ENCODE assay signal across 18 cellular contexts in genomic region chr4:1296324-1297022, GRCh38. TPM values are rescaled to one million over a fixed set of nuclear protein-coding genes. Genes with fewer than 3 reads are reported as not detected.
DNase-seq lines count a peak whose midpoint lies in the region; ATAC-seq and TF ChIP-seq lines count a peak whose summit lies in the region.
"Had no signal": no experiment of that assay in that cellular context is flagged by ENCODE, and none has a peak within 500 bp of the region (broad histone marks: within the 10 kb centered on the region; RNA-seq: fewer than 3 reads in every experiment).

No MANE protein-coding gene starts in this region.

- no peaks in the 10 kb centered on the region for H3K27me3 Mint-ChIP-seq in activated naive CD8-positive, alpha-beta T cell
- no peaks in the 10 kb centered on the region for H3K27me3 Mint-ChIP-seq in activated naive CD8-positive, alpha-beta T cell treated with anti-CD3 and anti-CD28 coated beads, Interleukin-2, amount 50 U/mL, for 24 hours
- H3K27me3 Mint-ChIP-seq in stimulated activated memory B cell treated with anti-CD40 and anti-IgM and Interleukin-4, amounts not matched to agents 10 μg/mL and 1 μg/mL and 100 μg/mL, for 72 hours: no peaks in the 10 kb centered on the region

- H3K4me3 ChIP-seq in mammary epithelial cell (replicated peaks in 1 of 3; ENCODE audit: insufficient read depth in 1 of 3, low read depth in 2 of 3, low read length in 3 of 3) (peak overlapping the region in 2 of 3 experiments; percentile 8 to 32), mesenchymal stem cell (ENCODE audit: insufficient read depth in 1 of 2, low read depth in 1 of 2, low read length in 2 of 2) (no peak overlapping the region)
- H3K4me3 ChIP-seq: cardiac muscle cell, gastroesophageal sphincter, GM12878, mucosa of descending colon had no signal

- no peak overlapping the region for H2AFZ ChIP-seq in mammary epithelial cell (ENCODE audit: low read depth, low read length)
- no peak overlapping the region for H2AFZ ChIP-seq in mesenchymal stem cell (ENCODE audit: low read depth, low read length)

- no peak overlapping the region for H2AK5ac ChIP-seq in mesenchymal stem cell (ENCODE audit: low read length, severe bottlenecking)

- no peak overlapping the region for H2BK5ac ChIP-seq in mesenchymal stem cell (ENCODE audit: low read depth, low read length, poor library complexity, severe bottlenecking)

- no peak overlapping the region for H4K8ac ChIP-seq in mesenchymal stem cell (ENCODE audit: low read length)

- H3K27ac Mint-ChIP-seq in activated naive CD8-positive, alpha-beta T cell: peak overlapping the region; percentile 61
- H3K27ac Mint-ChIP-seq in activated naive CD8-positive, alpha-beta T cell treated with anti-CD3 and anti-CD28 coated beads, Interleukin-2, amount 50 U/mL, for 24 hours: no peak overlapping the region
- H3K27ac Mint-ChIP-seq in stimulated activated memory B cell treated with anti-CD40 and anti-IgM and Interleukin-4, amounts not matched to agents 10 μg/mL and 1 μg/mL and 100 μg/mL, for 72 hours: peak overlapping the region; percentile 51

- H3K79me2 ChIP-seq in mammary epithelial cell (ENCODE audit: insufficient read depth, low read length): peaks cover 98% of the 10 kb centered on the region

- H3K36me3 ChIP-seq in mammary epithelial cell (ENCODE audit: insufficient read depth, low read length) (peaks cover 23% of the 10 kb centered on the region), mesenchymal stem cell (ENCODE audit: control insufficient read depth in 1 of 2, insufficient read depth in 2 of 2, low read depth in 1 of 2, low read length in 2 of 2) (peaks cover 43 to 69% of the 10 kb centered on the region in 2 experiments)
- H3K36me3 ChIP-seq: cardiac muscle cell had no signal

- in situ Hi-C loops in mammary epithelial cell (cut with MboI; ENCODE audit: low sequenced_read_pairs in 2 of 2): loop anchor here in 1 of 2 donors (10.0 kb wide), 1 partner anchor 48 kb away; the partner anchor contains the start of gene UVSSA

- no peak overlapping the region for H2BK15ac ChIP-seq in mesenchymal stem cell (ENCODE audit: low read depth, poor library complexity, severe bottlenecking)

- H2BK12ac ChIP-seq in mesenchymal stem cell (ENCODE audit: low read length in 2 of 2): peak overlapping the region in 1 of 2 experiments; percentile 15

- DNase-seq in activated naive CD8-positive, alpha-beta T cell treated with anti-CD3 and anti-CD28 coated beads, Interleukin-2, amount 50 U/mL, for 24 hours: no peak
- peak; percentile 60 for DNase-seq in mammary epithelial cell
- DNase-seq in mesenchymal stem cell: no peak
- DNase-seq in NCI-H1105 (lab: John Stamatoyannopoulos, UW): no peak
- DNase-seq in SHP77 (lab: John Stamatoyannopoulos, UW): no peak
- no peak for DNase-seq in effector CD8-positive, alpha-beta T cell (lab: John Stamatoyannopoulos, UW)
- DNase-seq: ACHN, immature natural killer cell, mucosa of descending colon, NCI-H1694 treated with DMSO at 0.1 percent for 48 hours, NCI-H524 treated with DMSO at 0.1 percent for 48 hours, PC-3 had no signal

- BruUV-seq in mammary epithelial cell (replicated peaks; lab: Mats Ljungman, UMichigan): no TSS peak

- dilution Hi-C loops in mammary epithelial cell (cut with HindIII; ENCODE audit: low sequenced_read_pairs): no loop called here

- H3K9me3 Mint-ChIP-seq in activated naive CD8-positive, alpha-beta T cell (ENCODE audit: low read depth): no peaks in the 10 kb centered on the region
- no peaks in the 10 kb centered on the region for H3K9me3 Mint-ChIP-seq in activated naive CD8-positive, alpha-beta T cell treated with anti-CD3 and anti-CD28 coated beads, Interleukin-2, amount 50 U/mL, for 24 hours
- no peaks in the 10 kb centered on the region for H3K9me3 Mint-ChIP-seq in stimulated activated memory B cell treated with anti-CD40 and anti-IgM and Interleukin-4, amounts not matched to agents 10 μg/mL and 1 μg/mL and 100 μg/mL, for 72 hours
- H3K9me3 Mint-ChIP-seq: immature natural killer cell had no signal

- H3K79me1 ChIP-seq in mesenchymal stem cell (replicated peaks; ENCODE audit: low read length, poor library complexity, severe bottlenecking): peaks cover 3% of the 10 kb centered on the region

- 15% methylated on average over 13 of the region's 18 CpGs for WGBS in mammary epithelial cell (ENCODE audit: low coverage, missing lambda C conversion rate)
- 94% methylated on average over 18 of the region's 18 CpGs for WGBS in mesenchymal stem cell

- no peaks in the 10 kb centered on the region for H3K36me3 Mint-ChIP-seq in activated naive CD8-positive, alpha-beta T cell
- peaks cover 33% of the 10 kb centered on the region for H3K36me3 Mint-ChIP-seq in activated naive CD8-positive, alpha-beta T cell treated with anti-CD3 and anti-CD28 coated beads, Interleukin-2, amount 50 U/mL, for 24 hours (ENCODE audit: low read depth)
- H3K36me3 Mint-ChIP-seq in stimulated activated memory B cell treated with anti-CD40 and anti-IgM and Interleukin-4, amounts not matched to agents 10 μg/mL and 1 μg/mL and 100 μg/mL, for 72 hours: peaks cover 58% of the 10 kb centered on the region

- no peak overlapping the region for H2BK120ac ChIP-seq in mesenchymal stem cell (ENCODE audit: low read depth, low read length)

- H3K9ac ChIP-seq in mammary epithelial cell (ENCODE audit: insufficient read depth, low read length): no peak overlapping the region
- no peak overlapping the region for H3K9ac ChIP-seq in mesenchymal stem cell (ENCODE audit: low read length)

- no peak overlapping the region for H3K4ac ChIP-seq in mesenchymal stem cell (ENCODE audit: low read depth in 1 of 2, low read length in 2 of 2)

- intact Hi-C loops in mammary epithelial cell (cut with micrococcal nuclease): no loop called here

- CTCF ChIA-PET in mammary epithelial cell (lab: Charles Lee; ENCODE audit: low non-redundant PET): no interaction called here

- H3K4me2 ChIP-seq in mammary epithelial cell (ENCODE audit: insufficient read depth, low read depth, low read length): peak overlapping the region; percentile 70
- no peak overlapping the region for H3K4me2 ChIP-seq in mesenchymal stem cell (ENCODE audit: low read length, poor library complexity, severe bottlenecking)

- H3K14ac ChIP-seq in mesenchymal stem cell (ENCODE audit: low read length in 2 of 2): no peak overlapping the region

- H3K4me1 ChIP-seq in mammary epithelial cell (ENCODE audit: insufficient read depth, low read length): peaks cover 64% of the 10 kb centered on the region
- peaks cover 46% of the 10 kb centered on the region for H3K4me1 ChIP-seq in mesenchymal stem cell (ENCODE audit: control insufficient read depth, insufficient read depth, low read depth, low read length)

- peak overlapping the region; percentile 56 for H4K91ac ChIP-seq in mesenchymal stem cell (ENCODE audit: low read length)

- H3K9me3 ChIP-seq in mammary epithelial cell (replicated peaks; ENCODE audit: insufficient read depth, low read length): no peaks in the 10 kb centered on the region
- H3K9me3 ChIP-seq in mesenchymal stem cell (ENCODE audit: control insufficient read depth, low read length): no peaks in the 10 kb centered on the region
- H3K9me3 ChIP-seq: gastroesophageal sphincter, mucosa of descending colon had no signal

- TF ChIP-seq CTCF in mammary epithelial cell (conservative IDR thresholded peaks at IDR 0.05 in 1 of 2, IDR thresholded peaks at IDR 0.05 in 1 of 2; ENCODE audit: extremely low read depth in 1 of 2, insufficient read depth in 1 of 2, low read depth in 1 of 2, low read length in 2 of 2): no peak

- H3K4me1 Mint-ChIP-seq in activated naive CD8-positive, alpha-beta T cell (ENCODE audit: low read depth): peaks cover 57% of the 10 kb centered on the region
- H3K4me1 Mint-ChIP-seq in activated naive CD8-positive, alpha-beta T cell treated with anti-CD3 and anti-CD28 coated beads, Interleukin-2, amount 50 U/mL, for 24 hours: peaks cover 49% of the 10 kb centered on the region
- H3K4me1 Mint-ChIP-seq in stimulated activated memory B cell treated with anti-CD40 and anti-IgM and Interleukin-4, amounts not matched to agents 10 μg/mL and 1 μg/mL and 100 μg/mL, for 72 hours: peaks cover 90% of the 10 kb centered on the region

- H3K27ac ChIP-seq in mammary epithelial cell (ENCODE audit: insufficient read depth, low read depth, low read length): peak overlapping the region; percentile 59
- no peak overlapping the region for H3K27ac ChIP-seq in mesenchymal stem cell (ENCODE audit: low read length, poor library complexity, severe bottlenecking)
- H3K27ac ChIP-seq: cardiac muscle cell, gastroesophageal sphincter had no signal

- no peak for ATAC-seq in activated naive CD8-positive, alpha-beta T cell treated with anti-CD3 and anti-CD28 coated beads, Interleukin-2, amount 50 U/mL, for 24 hours
- no peak for ATAC-seq in stimulated activated memory B cell treated with anti-CD40 and anti-IgM and Interleukin-4, amounts not matched to agents 10 μg/mL and 1 μg/mL and 100 μg/mL, for 72 hours
- ATAC-seq: gastroesophageal sphincter, GM12878, mucosa of descending colon, PC-3, SK-N-SH treated with all-trans-retinoic acid at 6 μM for 48 hours had no signal

- no peak overlapping the region for H3K23ac ChIP-seq in mesenchymal stem cell (ENCODE audit: low read length in 2 of 2)

- H4K20me1 ChIP-seq in mammary epithelial cell (ENCODE audit: insufficient read depth, low read length): no peaks in the 10 kb centered on the region

- H3K27me3 ChIP-seq in mammary epithelial cell (ENCODE audit: insufficient read depth, low read length) (no peaks in the 10 kb centered on the region), mesenchymal stem cell (ENCODE audit: control insufficient read depth in 1 of 2, insufficient read depth in 1 of 2, low read length in 2 of 2) (no peaks in the 10 kb centered on the region)
- H3K27me3 ChIP-seq: cardiac muscle cell, gastroesophageal sphincter had no signal

- H3K18ac ChIP-seq in mesenchymal stem cell (ENCODE audit: low read depth in 1 of 2, low read length in 2 of 2): no peak overlapping the region

- no peak overlapping the region for H3K4me3 Mint-ChIP-seq in activated naive CD8-positive, alpha-beta T cell
- no peak overlapping the region for H3K4me3 Mint-ChIP-seq in activated naive CD8-positive, alpha-beta T cell treated with anti-CD3 and anti-CD28 coated beads, Interleukin-2, amount 50 U/mL, for 24 hours
- no peak overlapping the region for H3K4me3 Mint-ChIP-seq in stimulated activated memory B cell treated with anti-CD40 and anti-IgM and Interleukin-4, amounts not matched to agents 10 μg/mL and 1 μg/mL and 100 μg/mL, for 72 hours
- H3K4me3 Mint-ChIP-seq: immature natural killer cell had no signal

RNA-seq across cellular contexts. Expression of gene MAEA, which starts 6.8 kb away (rescaled TPM):
- 100 to 1,000 TPM in 1 of 2 donors, 10 to 100 TPM in 1; 80.4 to 109 TPM for total RNA-seq in mammary epithelial cell
- polyA plus RNA-seq in mammary epithelial cell: 120 TPM
- polyA minus RNA-seq in mammary epithelial cell: 86.1 TPM
- 37.6 TPM for polyA plus RNA-seq in mesenchymal stem cell (2013, experiment 1 of 2)
- polyA plus RNA-seq in mesenchymal stem cell (2013, experiment 2 of 2): 37.1 TPM

RNA-seq across cellular contexts. Expression of gene CTBP1, which starts 47.5 kb away (rescaled TPM):
- 100 to 1,000 TPM; 127 to 237 TPM for total RNA-seq in mammary epithelial cell
- 83.3 TPM for polyA plus RNA-seq in mammary epithelial cell
- 32.7 TPM for polyA minus RNA-seq in mammary epithelial cell
- polyA plus RNA-seq in mesenchymal stem cell (2013, experiment 1 of 2): 96.7 TPM
- polyA plus RNA-seq in mesenchymal stem cell (2013, experiment 2 of 2): 92.8 TPM

RNA-seq across cellular contexts. Expression of gene UVSSA, which starts 50.5 kb away (rescaled TPM):
- 10 to 100 TPM; 11.8 to 33.2 TPM for total RNA-seq in mammary epithelial cell
- 6.2 TPM for polyA plus RNA-seq in mammary epithelial cell
- polyA minus RNA-seq in mammary epithelial cell: 5.6 TPM
- 4.8 TPM for polyA plus RNA-seq in mesenchymal stem cell (2013, experiment 1 of 2)
- polyA plus RNA-seq in mesenchymal stem cell (2013, experiment 2 of 2): 4.3 TPM

Comparison
In these comparisons a context has a peak if more than half of its experiments do, and no peak if none do; other contexts are left out.
1. H3K4me3 ChIP-seq: peak in mammary epithelial cell (2 of 3); none in mesenchymal stem cell (0 of 2).